In the genomic region with DNA sequence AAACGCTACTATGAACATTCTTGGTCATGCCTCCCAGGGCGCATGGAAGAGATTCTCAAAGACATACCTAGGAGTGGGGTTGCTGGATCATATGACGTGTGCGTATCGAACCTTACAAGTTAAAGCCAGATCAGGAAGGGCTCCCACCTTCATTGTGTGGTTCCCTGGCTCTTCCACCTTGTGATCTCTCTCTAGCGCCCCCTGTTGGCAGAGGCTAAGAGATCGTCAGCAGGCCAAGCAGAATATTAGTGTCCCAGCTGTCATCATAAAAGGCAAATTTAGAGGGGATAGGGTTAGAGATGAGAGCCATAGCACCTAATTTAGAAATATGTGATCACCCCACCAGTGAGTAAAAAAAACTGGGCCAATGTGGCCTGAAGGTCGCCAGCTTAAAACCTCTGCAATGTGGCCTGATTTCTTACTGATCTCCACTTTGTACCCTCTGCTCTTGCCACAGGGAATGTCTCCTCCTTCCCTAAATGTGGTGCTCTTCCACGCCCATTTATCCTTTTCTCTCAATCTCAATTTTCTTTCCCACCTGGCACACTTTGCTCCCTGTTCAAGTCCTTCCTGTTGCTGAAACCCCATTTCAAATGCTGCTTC, we compare ENCODE assay signal across 8 cellular contexts.
DNase-seq lines count a peak whose midpoint lies in the region; ATAC-seq and TF ChIP-seq lines count a peak whose summit lies in the region.

No MANE protein-coding gene starts in this region.

- TF ChIP-seq CTCF in fibroblast of mammary gland (conservative IDR thresholded peaks at IDR 0.05; ENCODE audit: control insufficient read depth, insufficient read depth, low read depth, low read length) (peak; percentile 92), neutrophil (IDR thresholded peaks at IDR 0.05) (peak; percentile 66), tibial nerve (IDR thresholded peaks at IDR 0.05) (peak; percentile 40 to 72 (median 55))

- no peak for TF ChIP-seq EP300 in tibial nerve (IDR thresholded peaks at IDR 0.05)

- DNase-seq in AG20443 (ENCODE audit: low spot score) (peak; percentile 75), NOMO-1 treated with DMSO at 0.1 percent for 48 hours (lab: John Stamatoyannopoulos, UW; ENCODE audit: unreplicated experiment) (peak; percentile 14), activated T-cell treated with anti-CD3 and anti-CD28 coated beads for 24 hours (ENCODE audit: low read depth) (peak; percentile 52), fibroblast of mammary gland (ENCODE audit: low read depth) (peak; percentile 55), tibial nerve (ENCODE audit: low spot score in 2 of 2) (peak in 1 of 2 donors; percentile 65), ureter (ENCODE audit: low spot score) (no peak)

- H3K9me3 ChIP-seq in neutrophil (no peaks in the 10 kb centered on the region), tibial nerve (no peaks in the 10 kb centered on the region)

- no peaks in the 10 kb centered on the region for H3K4me1 ChIP-seq in neutrophil (ENCODE audit: control insufficient read depth in 1 of 2, insufficient read depth in 1 of 2, low read depth in 1 of 2, low read length in 1 of 2)
- H3K4me1 ChIP-seq in tibial nerve = peaks cover 0 to 15% (median 0%) of the 10 kb centered on the region in 4 donors

- no peak for TF ChIP-seq POLR2A in tibial nerve (IDR thresholded peaks at IDR 0.05)

- H3K4me3 ChIP-seq in fibroblast of mammary gland (ENCODE audit: control insufficient read depth, low read depth, low read length) = no peak overlapping the region
- no peak overlapping the region for H3K4me3 ChIP-seq in neutrophil (ENCODE audit: low read depth in 1 of 2, low read length in 1 of 2)
- no peak overlapping the region for H3K4me3 ChIP-seq in tibial nerve

- H3K27ac ChIP-seq in neutrophil (no peak overlapping the region), tibial nerve (no peak overlapping the region)

- ATAC-seq in GM21390 (IDR thresholded peaks at IDR 0.05; ENCODE audit: unreplicated experiment) = peak; percentile 63

- H3K27me3 ChIP-seq in neutrophil = peaks cover 9% of the 10 kb centered on the region
- H3K27me3 ChIP-seq in tibial nerve = no peaks in the 10 kb centered on the region

- H3K36me3 ChIP-seq in neutrophil (no peaks in the 10 kb centered on the region), tibial nerve (no peaks in the 10 kb centered on the region)

- WGBS in tibial nerve, 2 donors = 55 to 61% methylated on average over 9 of the region's 9 CpGs
